1 cellular context compared by ENCODE assay signal in the genomic region with DNA sequence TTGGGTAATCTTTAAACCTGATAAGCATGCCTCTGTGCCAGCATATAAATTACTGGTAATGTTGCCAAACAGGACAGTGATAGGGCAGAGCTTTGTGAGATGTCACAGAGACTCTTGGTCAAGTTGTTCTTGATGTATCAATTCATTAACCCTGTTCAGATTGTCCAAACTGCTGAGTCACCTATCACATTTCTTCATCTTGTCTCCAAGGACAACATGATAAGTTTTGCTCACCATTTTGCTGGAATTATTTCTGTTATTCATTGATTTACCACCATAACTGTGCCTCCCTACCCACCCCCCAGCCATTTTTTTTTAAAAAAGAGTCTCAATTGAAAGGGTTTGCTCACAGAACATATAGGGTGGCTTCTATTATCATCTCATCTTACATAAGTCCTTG.
TF ChIP-seq lines count a peak whose summit lies in the region.

No MANE protein-coding gene starts in this region.

TF ChIP-seq in HepG2, 621 proteins besides CTCF, POLR2A, EP300 and RAD21:
- peak; percentile 57 to 58 for TF ChIP-seq MAFK (conservative IDR thresholded peaks at IDR 0.05 in 1 of 2, IDR thresholded peaks at IDR 0.05 in 1 of 2; ENCODE audit: low read length in 2 of 2)
- TF ChIP-seq MAFF (IDR thresholded peaks at IDR 0.05; ENCODE audit: low read depth, low read length), result 0 out of 2 replicates have a peak, but pooled peaks have one; percentile 25
- TF ChIP-seq NFE2L2 (IDR thresholded peaks at IDR 0.05; ENCODE audit: low read length), result peak; percentile 90
- TF ChIP-seq ZSCAN30 (CRISPR knock-in tag; IDR thresholded peaks at IDR 0.05), result no peak
